8 cellular contexts compared by ENCODE assay signal in genomic region chr22:27804683-27805297, GRCh38. TPM values are rescaled to one million over a fixed set of nuclear protein-coding genes. Genes with fewer than 3 reads are reported as not detected.
DNase-seq lines count a peak whose midpoint lies in the region; TF ChIP-seq lines count a peak whose summit lies in the region.

No MANE protein-coding gene starts in this region.

- no peaks in the 10 kb centered on the region for H3K9me2 ChIP-seq in neural cell (ENCODE audit: insufficient read depth, low read length)

- H3F3A ChIP-seq in neural cell (ENCODE audit: insufficient read depth, low read length, poor library complexity, severe bottlenecking) = no peaks in the 10 kb centered on the region

- 64% methylated on average over 2 of the region's 20 CpGs for WGBS in suprapubic skin

- H3K27me3 ChIP-seq in neural cell (ENCODE audit: insufficient read depth, low read depth, low read length) (no peaks in the 10 kb centered on the region), suprapubic skin (peaks cover 13% of the 10 kb centered on the region)

- H3K36me3 ChIP-seq in neural cell (ENCODE audit: insufficient read depth, low read length) (no peaks in the 10 kb centered on the region), suprapubic skin (no peaks in the 10 kb centered on the region)

- H3K4me1 ChIP-seq in suprapubic skin = peaks cover 32% of the 10 kb centered on the region

- TF ChIP-seq RAD21 in neural cell (conservative IDR thresholded peaks at IDR 0.05) = peak; percentile 79

- DNase-seq in AML-193 (lab: John Stamatoyannopoulos, UW) (peak; percentile 15 to 35), GM20000 (ENCODE audit: low spot score) (peak; percentile 78), NCI-H748 treated with DMSO at 0.1 percent for 48 hours (lab: John Stamatoyannopoulos, UW) (peak; percentile 15), fibroblast of gingiva (ENCODE audit: low read depth) (peak; percentile 66), ureter (ENCODE audit: low spot score) (peak; percentile 75), suprapubic skin (ENCODE audit: low spot score in 2 of 2) (no peak)
- DNase-seq in activated T-cell treated with anti-CD3 and anti-CD28 coated beads, Interleukin-2, amount 50 U/mL, for 1 hour = peak; percentile 52

- H3K9me3 ChIP-seq in neural cell (ENCODE audit: low read length) (no peaks in the 10 kb centered on the region), suprapubic skin (no peaks in the 10 kb centered on the region)

- H3K4me3 ChIP-seq in neural cell (ENCODE audit: low read length) (no peak overlapping the region), suprapubic skin (no peak overlapping the region)

- H3K27ac ChIP-seq in neural cell (ENCODE audit: low read length) = no peak overlapping the region
- H3K27ac ChIP-seq in suprapubic skin = no peak overlapping the region

- no peaks in the 10 kb centered on the region for H4K20me1 ChIP-seq in neural cell (ENCODE audit: insufficient read depth)

- H3K79me2 ChIP-seq in neural cell (replicated peaks; ENCODE audit: insufficient read depth, low read length) = peaks cover 11% of the 10 kb centered on the region

- TF ChIP-seq POLR2A in suprapubic skin (IDR thresholded peaks at IDR 0.05) = no peak

- TF ChIP-seq CTCF in GM20000 (IDR thresholded peaks at IDR 0.05; ENCODE audit: extremely low read depth, missing control alignments) (peak; percentile 47), neural cell (IDR thresholded peaks at IDR 0.05; ENCODE audit: poor library complexity, severe bottlenecking) (peak; percentile 78), suprapubic skin (IDR thresholded peaks at IDR 0.05) (peak in 1 of 2 donors; percentile 36)

- H3K9ac ChIP-seq in neural cell (ENCODE audit: low read length) = peak overlapping the region; percentile 26

- TF ChIP-seq EP300 in neural cell (conservative IDR thresholded peaks at IDR 0.05; ENCODE audit: poor library complexity, severe bottlenecking) (no peak), suprapubic skin (IDR thresholded peaks at IDR 0.05) (no peak)

- H2AFZ ChIP-seq in neural cell (ENCODE audit: low read depth, low read length) = no peak overlapping the region

- H3K4me2 ChIP-seq in neural cell (ENCODE audit: low read length) = no peak overlapping the region

TF ChIP-seq in neural cell, 6 proteins besides CTCF, POLR2A, EP300 and RAD21:
- TF ChIP-seq POLR2AphosphoS5 (IDR thresholded peaks at IDR 0.05) (no peak), SMC3 (conservative IDR thresholded peaks at IDR 0.05; ENCODE audit: poor library complexity) (peak; percentile 79)

RNA-seq across cellular contexts. Expression of gene MN1, which starts 3.2 kb away (rescaled TPM):
- 7.3 and 7.6 TPM in 2 replicates for polyA plus RNA-seq in neural cell
- 18.0 and 24.4 TPM in 2 replicates for polyA minus RNA-seq in neural cell
- 3.3 TPM for total RNA-seq in ureter
- 1 to 10 TPM; 1.7 to 6.5 (median 4.1) TPM for total RNA-seq in suprapubic skin

Comparison
In these comparisons a context has a peak if more than half of its experiments do, and no peak if none do; other contexts are left out.
1. DNase-seq: peak in AML-193 (2 of 2), GM20000 (single experiment), NCI-H748 treated with DMSO at 0.1 percent for 48 hours (single experiment), activated T-cell treated with anti-CD3 and anti-CD28 coated beads, Interleukin-2, amount 50 U/mL, for 1 hour (single experiment), fibroblast of gingiva (single experiment) and ureter (single experiment); none in suprapubic skin (0 of 2).